In the genomic region with DNA sequence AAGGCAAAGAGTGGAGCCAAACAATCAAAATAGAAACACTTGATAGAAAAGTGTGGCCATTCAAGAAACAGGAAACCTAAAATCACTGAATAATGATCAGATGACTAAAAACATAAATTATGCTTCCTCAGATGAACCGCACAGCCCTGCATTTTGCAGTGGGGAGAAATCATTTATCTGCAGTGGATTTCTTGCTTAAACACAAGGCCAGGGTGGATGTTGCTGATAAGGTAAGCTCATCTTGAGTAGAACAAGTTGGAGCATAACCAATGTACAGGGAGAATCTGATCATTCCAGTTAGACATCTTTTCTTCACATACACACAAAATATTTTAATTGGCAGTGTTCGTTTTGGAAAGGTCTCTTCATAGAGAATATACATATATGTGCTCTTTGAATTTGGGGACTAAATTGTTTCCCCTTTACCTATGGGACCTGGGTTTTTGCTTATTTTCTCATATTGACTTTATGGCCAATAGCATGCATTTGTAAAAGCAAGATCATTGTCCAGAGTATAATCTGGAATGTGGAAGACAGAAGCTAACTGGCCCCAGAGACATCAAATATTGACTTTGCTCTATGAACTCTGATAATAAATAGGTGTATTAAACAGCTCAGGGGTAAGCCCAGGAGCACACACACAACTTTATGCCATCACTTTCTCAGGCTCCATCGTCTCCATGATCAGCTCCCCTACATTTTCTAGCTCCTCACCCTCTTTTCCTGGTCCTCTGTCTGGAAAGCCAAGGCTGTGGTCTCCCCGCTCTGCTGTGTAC, we compare ENCODE assay signal across 1 cellular context.
A peak's percentile ranks its signal among the peaks of the same experiment; 100 is the strongest.
TF ChIP-seq lines count a peak whose summit lies in the region.

No MANE protein-coding gene starts in this region.

TF ChIP-seq in K562, 482 proteins besides CTCF, POLR2A, EP300 and RAD21 (continued from another document and continues in another):
- no peak for TF ChIP-seq FIP1L1 (IDR thresholded peaks at IDR 0.05; ENCODE audit: low read depth, low read length, poor library complexity, severe bottlenecking)
- TF ChIP-seq GATAD2B (IDR thresholded peaks at IDR 0.05; ENCODE audit: borderline replicate concordance), result no peak
- no peak for TF ChIP-seq E2F3 (CRISPR knock-in tag; IDR thresholded peaks at IDR 0.05)
- TF ChIP-seq ZNF764 (CRISPR knock-in tag; IDR thresholded peaks at IDR 0.05; ENCODE audit: low read depth), result no peak
- TF ChIP-seq ZNF57 (CRISPR knock-in tag; IDR thresholded peaks at IDR 0.05), result no peak
- peak; percentile 76 for TF ChIP-seq TEAD4 (IDR thresholded peaks at IDR 0.05; ENCODE audit: low read length)
- TF ChIP-seq TEAD4 (CRISPR knock-in tag; IDR thresholded peaks at IDR 0.05; ENCODE audit: borderline replicate concordance), result no peak
- no peak for TF ChIP-seq ZNF311 (CRISPR knock-in tag; IDR thresholded peaks at IDR 0.05)
- TF ChIP-seq, protein P1, sequence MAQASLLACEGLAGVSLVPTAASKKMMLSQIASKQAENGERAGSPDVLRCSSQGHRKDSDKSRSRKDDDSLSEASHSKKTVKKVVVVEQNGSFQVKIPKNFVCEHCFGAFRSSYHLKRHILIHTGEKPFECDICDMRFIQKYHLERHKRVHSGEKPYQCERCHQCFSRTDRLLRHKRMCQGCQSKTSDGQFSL (CRISPR knock-in tag; IDR thresholded peaks at IDR 0.05), result no peak
- TF ChIP-seq, protein P1 (tag; IDR thresholded peaks at IDR 0.05), result no peak
- TF ChIP-seq, protein P2, sequence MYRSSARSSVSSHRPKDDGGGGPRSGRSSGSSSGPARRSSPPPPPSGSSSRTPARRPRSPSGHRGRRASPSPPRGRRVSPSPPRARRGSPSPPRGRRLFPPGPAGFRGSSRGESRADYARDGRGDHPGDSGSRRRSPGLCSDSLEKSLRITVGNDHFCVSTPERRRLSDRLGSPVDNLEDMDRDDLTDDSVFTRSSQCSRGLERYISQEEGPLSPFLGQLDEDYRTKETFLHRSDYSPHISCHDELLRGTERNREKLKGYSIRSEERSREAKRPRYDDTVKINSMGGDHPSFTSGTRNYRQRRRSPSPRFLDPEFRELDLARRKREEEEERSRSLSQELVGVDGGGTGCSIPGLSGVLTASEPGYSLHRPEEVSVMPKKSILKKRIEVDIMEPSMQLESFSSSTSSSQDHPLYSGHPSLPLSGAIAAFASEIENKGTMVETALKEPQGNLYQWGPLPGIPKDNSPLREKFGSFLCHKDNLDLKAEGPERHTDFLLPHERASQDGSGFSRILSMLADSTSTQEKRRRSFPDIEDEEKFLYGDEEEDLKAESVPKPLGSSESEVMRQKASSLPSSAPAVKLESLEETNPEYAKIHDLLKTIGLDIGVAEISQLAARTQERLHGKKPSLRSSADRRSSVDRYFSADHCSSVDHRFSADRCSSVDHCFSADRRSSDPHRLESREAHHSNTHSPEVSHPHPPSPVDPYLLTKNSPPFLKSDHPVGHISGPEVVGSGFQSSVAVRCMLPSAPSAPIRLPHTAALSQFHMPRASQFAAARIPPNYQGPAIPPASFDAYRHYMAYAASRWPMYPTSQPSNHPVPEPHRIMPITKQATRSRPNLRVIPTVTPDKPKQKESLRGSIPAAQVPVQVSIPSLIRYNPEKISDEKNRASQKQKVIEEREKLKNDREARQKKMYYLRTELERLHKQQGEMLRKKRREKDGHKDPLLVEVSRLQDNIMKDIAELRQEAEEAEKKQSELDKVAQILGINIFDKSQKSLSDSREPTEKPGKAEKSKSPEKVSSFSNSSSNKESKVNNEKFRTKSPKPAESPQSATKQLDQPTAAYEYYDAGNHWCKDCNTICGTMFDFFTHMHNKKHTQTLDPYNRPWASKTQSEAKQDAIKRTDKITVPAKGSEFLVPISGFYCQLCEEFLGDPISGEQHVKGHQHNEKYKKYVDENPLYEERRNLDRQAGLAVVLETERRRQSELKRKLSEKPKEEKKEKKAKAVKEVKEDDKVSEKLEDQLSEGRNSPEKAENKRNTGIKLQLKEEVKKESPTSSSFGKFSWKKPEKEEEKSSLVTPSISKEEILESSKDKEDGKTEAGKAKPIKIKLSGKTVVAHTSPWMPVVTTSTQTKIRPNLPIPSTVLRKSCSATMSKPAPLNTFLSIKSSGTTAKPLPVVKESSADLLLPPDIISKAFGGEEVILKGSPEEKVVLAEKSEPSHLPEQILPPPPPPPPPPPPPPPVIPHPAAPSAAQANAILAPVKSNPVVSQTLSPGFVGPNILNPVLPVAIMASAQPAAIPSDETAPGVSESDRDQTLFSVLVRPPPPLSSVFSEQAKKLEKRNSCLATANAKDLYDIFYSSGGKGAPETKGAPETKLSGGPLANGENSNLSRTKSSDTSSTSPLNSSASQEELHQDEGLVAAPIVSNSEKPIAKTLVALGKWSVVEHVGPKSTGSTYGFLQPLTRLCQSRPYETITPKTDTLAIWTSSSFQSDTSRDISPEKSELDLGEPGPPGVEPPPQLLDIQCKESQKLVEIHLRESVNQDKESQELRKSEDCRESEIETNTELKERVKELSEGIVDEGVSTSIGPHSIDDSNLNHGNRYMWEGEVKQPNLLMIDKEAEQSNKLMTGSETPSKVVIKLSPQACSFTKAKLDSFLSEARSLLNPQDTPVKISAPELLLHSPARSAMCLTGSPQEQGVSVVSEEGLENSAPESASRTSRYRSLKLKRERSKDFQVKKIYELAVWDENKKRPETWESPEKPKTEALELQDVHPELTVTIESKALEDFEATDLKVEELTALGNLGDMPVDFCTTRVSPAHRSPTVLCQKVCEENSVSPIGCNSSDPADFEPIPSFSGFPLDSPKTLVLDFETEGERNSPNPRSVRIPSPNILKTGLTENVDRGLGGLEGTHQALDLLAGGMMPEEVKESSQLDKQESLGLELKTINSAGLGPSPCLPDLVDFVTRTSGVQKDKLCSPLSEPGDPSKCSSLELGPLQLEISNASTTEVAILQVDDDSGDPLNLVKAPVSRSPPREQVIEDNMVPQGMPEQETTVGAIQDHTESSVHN (IDR thresholded peaks at IDR 0.05; ENCODE audit: borderline replicate concordance in 1 of 2, low read depth in 1 of 2), result no peak
- TF ChIP-seq MLX (CRISPR knock-in tag; conservative IDR thresholded peaks at IDR 0.05), result no peak
- TF ChIP-seq BDP1 (IDR thresholded peaks at IDR 0.05; ENCODE audit: insufficient read depth, insufficient read length), result no peak
- TF ChIP-seq ZNF655 (CRISPR knock-in tag; IDR thresholded peaks at IDR 0.05), result no peak
- TF ChIP-seq, protein P3, sequence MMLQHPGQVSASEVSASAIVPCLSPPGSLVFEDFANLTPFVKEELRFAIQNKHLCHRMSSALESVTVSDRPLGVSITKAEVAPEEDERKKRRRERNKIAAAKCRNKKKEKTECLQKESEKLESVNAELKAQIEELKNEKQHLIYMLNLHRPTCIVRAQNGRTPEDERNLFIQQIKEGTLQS (IDR thresholded peaks at IDR 0.05), result no peak
- TF ChIP-seq, protein P3 (CRISPR knock-in tag; conservative IDR thresholded peaks at IDR 0.05), result no peak
- no peak for TF ChIP-seq NRF1 (conservative IDR thresholded peaks at IDR 0.05 in 1 of 2, IDR thresholded peaks at IDR 0.05 in 1 of 2)
- no peak for TF ChIP-seq HMGN3 (IDR thresholded peaks at IDR 0.05; ENCODE audit: borderline replicate concordance, extremely low read depth, insufficient read length, low read depth, low read length)
- TF ChIP-seq HDAC3 (IDR thresholded peaks at IDR 0.05; ENCODE audit: borderline replicate concordance, partially characterized antibody), result no peak
- TF ChIP-seq PTRF (tag; IDR thresholded peaks at IDR 0.05), result no peak
- peak; percentile 75 for TF ChIP-seq ARID3A (IDR thresholded peaks at IDR 0.05; ENCODE audit: borderline replicate concordance, low read depth, low read length)
- TF ChIP-seq TOE1 (IDR thresholded peaks at IDR 0.05; ENCODE audit: borderline replicate concordance), result no peak
- TF ChIP-seq TOE1 (CRISPR knock-in tag; IDR thresholded peaks at IDR 0.05; ENCODE audit: borderline replicate concordance, low read depth), result no peak
- no peak for TF ChIP-seq SAP30 (IDR thresholded peaks at IDR 0.05; ENCODE audit: borderline replicate concordance, insufficient read depth, low read depth, low read length, poor library complexity, severe bottlenecking)
- TF ChIP-seq KAT2B (IDR thresholded peaks at IDR 0.05; ENCODE audit: low read depth, low read length), result no peak
- TF ChIP-seq YY1 (IDR thresholded peaks at IDR 0.05; ENCODE audit: borderline replicate concordance in 1 of 3, control insufficient read depth in 1 of 3, extremely low read depth in 1 of 3, insufficient read depth in 3 of 3, insufficient read length in 1 of 3, insufficient replicate concordance in 2 of 3, low read depth in 1 of 3, low read length in 2 of 3), result no peak
- peak; percentile 2; the same call in 1 of the 2 replicates for TF ChIP-seq NFE2 (IDR thresholded peaks at IDR 0.05; ENCODE audit: low read depth)
- TF ChIP-seq KLF16 (IDR thresholded peaks at IDR 0.05), result no peak
- TF ChIP-seq NONO (IDR thresholded peaks at IDR 0.05; ENCODE audit: low read depth in 2 of 2, low read length in 1 of 2), result no peak
- TF ChIP-seq, protein P4, sequence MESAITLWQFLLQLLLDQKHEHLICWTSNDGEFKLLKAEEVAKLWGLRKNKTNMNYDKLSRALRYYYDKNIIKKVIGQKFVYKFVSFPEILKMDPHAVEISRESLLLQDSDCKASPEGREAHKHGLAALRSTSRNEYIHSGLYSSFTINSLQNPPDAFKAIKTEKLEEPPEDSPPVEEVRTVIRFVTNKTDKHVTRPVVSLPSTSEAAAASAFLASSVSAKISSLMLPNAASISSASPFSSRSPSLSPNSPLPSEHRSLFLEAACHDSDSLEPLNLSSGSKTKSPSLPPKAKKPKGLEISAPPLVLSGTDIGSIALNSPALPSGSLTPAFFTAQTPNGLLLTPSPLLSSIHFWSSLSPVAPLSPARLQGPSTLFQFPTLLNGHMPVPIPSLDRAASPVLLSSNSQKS (CRISPR knock-in tag; IDR thresholded peaks at IDR 0.05), result no peak
- no peak for TF ChIP-seq SIRT6 (IDR thresholded peaks at IDR 0.05; ENCODE audit: low read depth, low read length)
- TF ChIP-seq, protein P5, sequence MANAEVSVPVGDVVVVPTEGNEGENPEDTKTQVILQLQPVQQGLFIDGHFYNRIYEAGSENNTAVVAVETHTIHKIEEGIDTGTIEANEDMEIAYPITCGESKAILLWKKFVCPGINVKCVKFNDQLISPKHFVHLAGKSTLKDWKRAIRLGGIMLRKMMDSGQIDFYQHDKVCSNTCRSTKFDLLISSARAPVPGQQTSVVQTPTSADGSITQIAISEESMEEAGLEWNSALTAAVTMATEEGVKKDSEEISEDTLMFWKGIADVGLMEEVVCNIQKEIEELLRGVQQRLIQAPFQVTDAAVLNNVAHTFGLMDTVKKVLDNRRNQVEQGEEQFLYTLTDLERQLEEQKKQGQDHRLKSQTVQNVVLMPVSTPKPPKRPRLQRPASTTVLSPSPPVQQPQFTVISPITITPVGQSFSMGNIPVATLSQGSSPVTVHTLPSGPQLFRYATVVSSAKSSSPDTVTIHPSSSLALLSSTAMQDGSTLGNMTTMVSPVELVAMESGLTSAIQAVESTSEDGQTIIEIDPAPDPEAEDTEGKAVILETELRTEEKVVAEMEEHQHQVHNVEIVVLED (CRISPR knock-in tag; IDR thresholded peaks at IDR 0.05), result no peak
- TF ChIP-seq CXXC5 (CRISPR knock-in tag; IDR thresholded peaks at IDR 0.05), result no peak
- no peak for TF ChIP-seq FOXO4 (CRISPR knock-in tag; IDR thresholded peaks at IDR 0.05)
- no peak for TF ChIP-seq RFX1 (IDR thresholded peaks at IDR 0.05)
- TF ChIP-seq SP2 (IDR thresholded peaks at IDR 0.05; ENCODE audit: extremely low read depth, low read depth, low read length, poor library complexity, severe bottlenecking), result no peak
- TF ChIP-seq MTA2 (IDR thresholded peaks at IDR 0.05; ENCODE audit: low read depth), result peak; percentile 59; the same call in 1 of the 2 replicates
